8 cellular contexts compared by ENCODE assay signal in the genomic region with DNA sequence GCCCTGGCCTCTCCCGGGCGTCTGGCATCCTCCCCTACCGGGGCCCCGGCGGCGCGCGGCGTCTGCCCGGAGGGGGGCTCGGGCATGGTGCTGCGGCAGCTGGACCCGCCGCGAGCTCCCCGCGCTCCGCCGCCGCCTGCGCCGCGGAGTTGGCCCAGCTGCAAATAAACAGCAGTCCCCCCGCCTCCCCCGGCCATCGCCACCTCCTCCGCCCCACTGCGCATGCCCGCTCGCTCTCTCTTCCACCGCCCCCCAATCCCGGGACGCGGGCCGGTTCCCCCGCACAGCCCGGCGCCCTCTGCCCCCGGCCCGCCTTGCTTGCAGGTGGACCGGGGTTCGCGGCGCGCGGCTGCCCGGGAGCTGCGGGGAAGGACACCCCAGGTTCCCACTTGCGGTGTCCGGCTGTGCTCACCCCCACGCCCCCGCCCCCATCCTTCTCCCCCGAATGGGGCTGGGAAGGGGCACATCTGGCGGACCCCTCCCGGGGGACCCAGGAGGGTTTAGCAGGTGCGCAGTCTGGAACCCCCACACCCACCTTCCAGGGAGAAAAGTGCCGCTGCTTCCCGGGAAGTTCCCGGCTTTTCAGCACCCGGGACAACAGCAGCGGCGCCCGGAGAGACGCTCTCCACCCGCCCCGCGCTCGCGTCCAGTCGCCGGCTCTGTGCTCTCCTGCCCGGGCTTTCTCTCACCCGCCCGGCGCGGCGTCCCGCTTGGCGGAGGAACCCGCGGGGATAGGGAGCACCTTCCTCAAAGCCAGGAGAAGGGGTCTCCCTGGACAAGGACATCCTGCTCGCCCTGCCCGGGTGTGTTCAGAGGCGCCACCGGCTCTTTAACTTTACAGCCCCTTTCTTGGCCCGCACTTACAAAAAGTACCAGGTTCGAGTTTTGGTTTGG. TPM values are rescaled to one million over a fixed set of nuclear protein-coding genes. Genes with fewer than 3 reads are reported as not detected.
A peak's percentile ranks its signal among the peaks of the same experiment; 100 is the strongest.
DNase-seq lines count a peak whose midpoint lies in the region; ATAC-seq and TF ChIP-seq lines count a peak whose summit lies in the region.

A gene (minus strand): TSS at position 170 of the 894 bp plus-strand sequence. CDS start 191 bp downstream, outside the sequence.

- H3K4me2 ChIP-seq in IMR-90 (ENCODE audit: low read depth, low read length) = peak within 1 kb of the TSS; percentile 74
- peak within 1 kb of the TSS; percentile 95 for H3K4me2 ChIP-seq in osteoblast (ENCODE audit: insufficient read depth, low read length)

- TF ChIP-seq RAD21 in IMR-90 (IDR thresholded peaks at IDR 0.05; ENCODE audit: low read length) = no peak

- H4K20me1 ChIP-seq in IMR-90 (ENCODE audit: insufficient read depth, low read length) = peaks cover 17% of the 10 kb centered on the region
- H4K20me1 ChIP-seq in osteoblast (ENCODE audit: insufficient read depth, low read length) = no peaks in the 10 kb centered on the region

- H3K9me3 Mint-ChIP-seq in activated naive CD8-positive, alpha-beta T cell (ENCODE audit: low read depth) = no peaks in the 10 kb centered on the region

- H2BK5ac ChIP-seq in IMR-90 (ENCODE audit: low read depth, low read length, poor library complexity, severe bottlenecking) = peak within 1 kb of the TSS; percentile 77

- BruUV-seq in IMR-90 (replicated peaks; lab: Mats Ljungman, UMichigan) = no TSS peak

- intact Hi-C loops in IMR-90 (cut with micrococcal nuclease) = loop anchor here (2.0 to 10.0 kb wide), 4 partner anchors 237 to 1018 kb away; no protein-coding TSS in a partner anchor

- H4K91ac ChIP-seq in IMR-90 (ENCODE audit: insufficient read depth, low read depth, low read length) = peak within 1 kb of the TSS; percentile 68

- CTCF ChIA-PET in IMR-90 (lab: Yijun Ruan, JAX) = no interaction called here

- peaks cover 8% of the 10 kb centered on the region; the same call in 1 of the 2 replicates for H3K27me3 ChIP-seq in IMR-90 (ENCODE audit: control insufficient read depth, insufficient read depth, low read length)
- no peaks in the 10 kb centered on the region for H3K27me3 ChIP-seq in cardiac muscle cell
- peaks cover 28% of the 10 kb centered on the region for H3K27me3 ChIP-seq in osteoblast (ENCODE audit: insufficient read depth, low read length)

- peak within 1 kb of the TSS; percentile 38 for H2BK20ac ChIP-seq in IMR-90 (ENCODE audit: low read depth, low read length)

- peaks cover 11% of the 10 kb centered on the region for H3K4me1 Mint-ChIP-seq in activated naive CD8-positive, alpha-beta T cell (ENCODE audit: low read depth)

- H3K9me3 ChIP-seq in IMR-90 (ENCODE audit: control insufficient read depth, insufficient read depth, low read length) (no peaks in the 10 kb centered on the region; the same call in 1 of the 2 replicates), cardiac muscle cell (ENCODE audit: low read depth) (no peaks in the 10 kb centered on the region), osteoblast (ENCODE audit: low read depth, low read length) (no peaks in the 10 kb centered on the region)

- H3K36me3 ChIP-seq in IMR-90 (ENCODE audit: control insufficient read depth, insufficient read depth, low read length) (peaks cover under 1% of the 10 kb centered on the region; the same call in 1 of the 2 replicates), cardiac muscle cell (no peaks in the 10 kb centered on the region), osteoblast (ENCODE audit: insufficient read depth, low read length) (no peaks in the 10 kb centered on the region)

- H3K79me1 ChIP-seq in IMR-90 (ENCODE audit: low read depth in 1 of 2, low read length in 2 of 2) = peaks cover 8 to 24% of the 10 kb centered on the region in 2 experiments; a peak in 3 of 4 replicates

- H3K27ac ChIP-seq in IMR-90 (ENCODE audit: insufficient read depth, low read length) (peak within 1 kb of the TSS; percentile 89), cardiac muscle cell (peak within 1 kb of the TSS; percentile 12), osteoblast (ENCODE audit: low read depth, low read length) (peak within 1 kb of the TSS; percentile 83)

- POLR2A ChIA-PET in IMR-90 (lab: Charles Lee; ENCODE audit: unreplicated experiment) = no interaction called here

- H2AK5ac ChIP-seq in IMR-90 (ENCODE audit: low read depth, low read length) = peak within 1 kb of the TSS; percentile 7; the same call in 1 of the 2 replicates

- peaks cover 2% of the 10 kb centered on the region for H3K4me1 ChIP-seq in IMR-90 (ENCODE audit: control insufficient read depth, insufficient read depth, low read length)
- H3K4me1 ChIP-seq in cardiac muscle cell (ENCODE audit: low read depth) = peaks cover 6% of the 10 kb centered on the region
- peaks cover 11% of the 10 kb centered on the region for H3K4me1 ChIP-seq in osteoblast (ENCODE audit: insufficient read depth, low read length)

- H2AFZ ChIP-seq in IMR-90 (replicated peaks; ENCODE audit: low read length, poor library complexity) = peak within 1 kb of the TSS; percentile 80
- peak within 1 kb of the TSS; percentile 91 for H2AFZ ChIP-seq in osteoblast (ENCODE audit: low read length)

- TF ChIP-seq CTCF in IMR-90 (conservative IDR thresholded peaks at IDR 0.05; ENCODE audit: low read depth, low read length) = no peak
- TF ChIP-seq CTCF in cardiac muscle cell (IDR thresholded peaks at IDR 0.05; ENCODE audit: low read depth, low read length) = no peak
- no peak for TF ChIP-seq CTCF in osteoblast (IDR thresholded peaks at IDR 0.05; ENCODE audit: extremely low read depth, low read depth, low read length)

- no peak within 1 kb of the TSS for H3K27ac Mint-ChIP-seq in activated naive CD8-positive, alpha-beta T cell

- TF ChIP-seq POLR2A in IMR-90 (IDR thresholded peaks at IDR 0.05; ENCODE audit: low read depth, low read length) = no peak

- peak within 1 kb of the TSS; percentile 47; the same call in 1 of the 3 replicates for H2BK15ac ChIP-seq in IMR-90 (ENCODE audit: low read depth, low read length)

- dilution Hi-C loops in IMR-90 (cut with HindIII; ENCODE audit: low sequenced_read_pairs, unreplicated experiment) = no loop called here

- H3K9ac ChIP-seq in IMR-90 (ENCODE audit: low read depth, low read length) = peak within 1 kb of the TSS; percentile 86

- H4K8ac ChIP-seq in IMR-90 (ENCODE audit: low read depth in 2 of 2, low read length in 2 of 2) = peak within 1 kb of the TSS; percentile 32 to 69; a peak in 3 of 4 replicates

- peak; percentile 3 to 37 for DNase-seq in NCI-H446 (lab: John Stamatoyannopoulos, UW)
- DNase-seq in NCI-H446 treated with DMSO at 0.1 percent for 48 hours (lab: John Stamatoyannopoulos, UW) = no peak
- DNase-seq in IMR-90 = peak; percentile 50
- peak; percentile 77 to 89 for DNase-seq in cardiac muscle cell (ENCODE audit: low read depth in 1 of 2, low spot score in 1 of 2)
- DNase-seq in osteoblast (ENCODE audit: insufficient read length, low spot score, missing footprints) = peak; percentile 97
- no peak for DNase-seq in UCSD-AML1 (lab: John Stamatoyannopoulos, UW; ENCODE audit: unreplicated experiment)
- DNase-seq in OCI-M1 (lab: John Stamatoyannopoulos, UW) = no peak

- H3K27me3 Mint-ChIP-seq in activated naive CD8-positive, alpha-beta T cell = peaks cover 34% of the 10 kb centered on the region

- H3K4ac ChIP-seq in IMR-90 (ENCODE audit: low read depth, low read length) = peak within 1 kb of the TSS; percentile 65

- 0% methylated on average over 21 of the region's 87 CpGs; no CpG with 5 or more reads in 1 of the 2 experiments for WGBS in IMR-90 (ENCODE audit: extremely low coverage in 2 of 2, insufficient read length in 1 of 2), 2 experiments

- H3K79me2 ChIP-seq in osteoblast (ENCODE audit: insufficient read depth, low read length) = peaks cover 26% of the 10 kb centered on the region

- H3K56ac ChIP-seq in IMR-90 (ENCODE audit: extremely low read depth, insufficient read depth, low read length) = peak within 1 kb of the TSS; percentile 70

- peak within 1 kb of the TSS; percentile 70; the same call in 1 of the 2 replicates for H2BK120ac ChIP-seq in IMR-90 (ENCODE audit: low read depth, low read length)

- H3K18ac ChIP-seq in IMR-90 (ENCODE audit: low read depth, low read length) = peak within 1 kb of the TSS; percentile 81

- no peaks in the 10 kb centered on the region for H3K9me1 ChIP-seq in IMR-90 (ENCODE audit: insufficient read depth, low read length)

- in situ Hi-C loops in IMR-90 (cut with MboI; ENCODE audit: low sequenced_read_pairs) = loop anchor here (10.0 kb wide), 1 partner anchor 239 kb away; no protein-coding TSS in a partner anchor

- peak within 1 kb of the TSS; percentile 32 for H3K4me3 Mint-ChIP-seq in activated naive CD8-positive, alpha-beta T cell

- no peaks in the 10 kb centered on the region for H3K36me3 Mint-ChIP-seq in activated naive CD8-positive, alpha-beta T cell

- H3K23ac ChIP-seq in IMR-90 (ENCODE audit: low read depth, low read length) = peak within 1 kb of the TSS; percentile 76

- peak within 1 kb of the TSS; percentile 22 for H4K5ac ChIP-seq in IMR-90 (ENCODE audit: low read depth, low read length)

- peak within 1 kb of the TSS; percentile 95 for H3K4me3 ChIP-seq in IMR-90 (ENCODE audit: insufficient read depth, low read depth, low read length)
- H3K4me3 ChIP-seq in cardiac muscle cell = peak within 1 kb of the TSS; percentile 90
- peak within 1 kb of the TSS; percentile 86 for H3K4me3 ChIP-seq in osteoblast (ENCODE audit: insufficient read depth, low read length)

- H2AK9ac ChIP-seq in IMR-90 (replicated peaks; ENCODE audit: low read depth, low read length, poor library complexity) = peak within 1 kb of the TSS; percentile 60

- peak; percentile 77 for ATAC-seq in IMR-90 (ENCODE audit: low read depth)

- H3K14ac ChIP-seq in IMR-90 (replicated peaks; ENCODE audit: low read depth, low read length) = peak within 1 kb of the TSS; percentile 60

TF ChIP-seq in IMR-90, 13 proteins besides CTCF, POLR2A, EP300 and RAD21 (continues in another document):
- TF ChIP-seq CHD1 (IDR thresholded peaks at IDR 0.05; ENCODE audit: low read depth, low read length) (peak; percentile 71; the same call in 1 of the 2 replicates), FOS (IDR thresholded peaks at IDR 0.05; ENCODE audit: low read depth, low read length) (no peak), SMC3 (IDR thresholded peaks at IDR 0.05; ENCODE audit: low read depth, low read length) (no peak), RFX5 (IDR thresholded peaks at IDR 0.05; ENCODE audit: low read depth, low read length) (no peak), MAZ (IDR thresholded peaks at IDR 0.05; ENCODE audit: borderline replicate concordance, low read depth, low read length) (no peak), RCOR1 (IDR thresholded peaks at IDR 0.05; ENCODE audit: insufficient replicate concordance, low read length) (no peak)

RNA-seq across cellular contexts. Expression of the gene that starts here (rescaled TPM):
- total RNA-seq in IMR-90 (2012; rRNA removed) = 31.9 and 36.4 TPM in 2 replicates
- polyA plus RNA-seq in IMR-90 (2012; rRNA removed) = 10.6 and 12.5 TPM in 2 replicates
- 6.4 and 7.7 TPM in 2 replicates for polyA plus RNA-seq in IMR-90 (2012; cell fraction: cytosol; rRNA removed)
- polyA plus RNA-seq in IMR-90 (2012; cell fraction: nucleus; rRNA removed; ENCODE audit: low replicate concordance) = 4.2 and 12.2 TPM in 2 replicates
- 25.3 and 30.3 TPM in 2 replicates for total RNA-seq in cardiac muscle cell
- polyA plus RNA-seq in cardiac muscle cell = 16.0 and 17.4 TPM in 2 replicates
- total RNA-seq in osteoblast = 50.3 and 69.2 TPM in 2 replicates

Comparison
In these comparisons a context has a peak if more than half of its experiments do, and no peak if none do; other contexts are left out.
1. DNase-seq: peak in NCI-H446 (2 of 2), IMR-90 (single experiment), cardiac muscle cell (2 of 2) and osteoblast (single experiment); none in NCI-H446 treated with DMSO at 0.1 percent for 48 hours (single experiment), UCSD-AML1 (single experiment) and OCI-M1 (single experiment).
2. H3K27ac ChIP-seq: peak in every context shown above with its lines; median percentile 89 in IMR-90; 83 in osteoblast; 12 in cardiac muscle cell.
3. Peak in every context shown above with its lines, with median percentiles within 50 percentile points of each other: H3K4me3 ChIP-seq.